Comparison of ENCODE assay signal across 1 cellular context in genomic region chr3:12420393-12420792, GRCh38.
TF ChIP-seq lines count a peak whose summit lies in the region.

No MANE protein-coding gene starts in this region.

TF ChIP-seq in H1, 55 proteins besides CTCF, POLR2A, EP300 and RAD21:
- no peak for TF ChIP-seq BRCA1 (IDR thresholded peaks at IDR 0.05; ENCODE audit: low read depth, low read length)
- no peak for TF ChIP-seq ATF3 (IDR thresholded peaks at IDR 0.05; ENCODE audit: insufficient read depth, low read depth, low read length)
- no peak for TF ChIP-seq CEBPB (IDR thresholded peaks at IDR 0.05; ENCODE audit: low read depth, low read length)
- no peak for TF ChIP-seq E2F6 (IDR thresholded peaks at IDR 0.05)
- no peak for TF ChIP-seq MAX (IDR thresholded peaks at IDR 0.05)
- no peak for TF ChIP-seq YY1 (IDR thresholded peaks at IDR 0.05; ENCODE audit: low read depth, low read length)
- TF ChIP-seq SP2 (IDR thresholded peaks at IDR 0.05; ENCODE audit: low read length) = no peak
